In the genomic region with DNA sequence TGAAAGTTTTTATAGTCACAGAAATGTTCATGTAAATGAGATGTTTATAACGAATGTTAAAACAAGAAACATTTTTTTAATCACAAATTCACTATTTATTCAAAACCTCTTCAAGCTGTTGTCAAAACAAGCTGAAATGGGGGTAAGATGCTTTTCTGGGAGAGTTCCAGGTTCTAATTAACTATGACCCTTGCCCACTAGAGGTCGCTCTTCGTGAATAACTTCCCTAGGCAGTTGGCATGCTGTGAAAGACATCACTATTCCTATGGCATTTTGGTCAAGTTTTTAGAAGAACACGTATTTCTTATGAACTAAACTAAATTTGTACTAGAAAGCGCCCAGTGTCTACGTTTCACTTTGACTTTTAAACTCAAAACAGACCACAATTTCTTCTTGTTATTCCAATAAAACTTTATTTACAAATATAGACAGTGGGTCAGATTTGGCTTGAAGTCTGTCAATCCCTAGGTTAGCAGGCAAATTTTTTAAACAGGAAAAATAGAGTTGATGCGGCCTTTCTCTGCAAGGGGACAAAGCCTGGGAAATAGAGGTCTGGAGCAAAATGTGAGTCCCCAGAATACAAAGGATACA, we compare ENCODE assay signal across 9 cellular contexts.
DNase-seq lines count a peak whose midpoint lies in the region; ATAC-seq, FAIRE-seq and TF ChIP-seq lines count a peak whose summit lies in the region.
"Had no signal": no experiment of that assay in that cellular context is flagged by ENCODE, and none has a peak within 500 bp of the region (broad histone marks: within the 10 kb centered on the region; RNA-seq: fewer than 3 reads in every experiment).

No MANE protein-coding gene starts in this region.

- FAIRE-seq in astrocyte (lab: Jason Lieb, UNC): no peak
- FAIRE-seq: endometrium had no signal

- no peak overlapping the region for H2AFZ ChIP-seq in astrocyte (ENCODE audit: low read depth, low read length)

- H3K9ac ChIP-seq in astrocyte (ENCODE audit: low read length): no peak overlapping the region

- H3K36me3 ChIP-seq in SJSA1: no peaks in the 10 kb centered on the region
- H3K36me3 ChIP-seq in astrocyte (ENCODE audit: insufficient read depth, low read length): no peaks in the 10 kb centered on the region
- no peaks in the 10 kb centered on the region for H3K36me3 ChIP-seq in kidney epithelial cell (ENCODE audit: control insufficient read depth, insufficient read depth, low read length)

- no peak overlapping the region for H3K27ac ChIP-seq in SJSA1
- H3K27ac ChIP-seq in astrocyte (ENCODE audit: low read depth, low read length): no peak overlapping the region

- no peak overlapping the region for H3K4me3 Mint-ChIP-seq in astrocyte (ENCODE audit: unreplicated experiment)

- H3K4me3 ChIP-seq in SJSA1 (no peak overlapping the region), astrocyte (ENCODE audit: insufficient read depth, low read depth, low read length) (no peak overlapping the region), kidney epithelial cell (ENCODE audit: low read depth, low read length) (no peak overlapping the region)

- H3K27me3 ChIP-seq in SJSA1 (replicated peaks): no peaks in the 10 kb centered on the region
- H3K27me3 ChIP-seq in astrocyte (ENCODE audit: insufficient read depth, low read length): no peaks in the 10 kb centered on the region
- H3K27me3 ChIP-seq in kidney epithelial cell (ENCODE audit: control insufficient read depth, insufficient read depth, low read length): no peaks in the 10 kb centered on the region

- peak; percentile 67 for TF ChIP-seq CTCF in astrocyte (IDR thresholded peaks at IDR 0.05; ENCODE audit: insufficient read depth, low read depth, low read length)
- TF ChIP-seq CTCF in kidney epithelial cell (IDR thresholded peaks at IDR 0.05; ENCODE audit: insufficient read depth, low read length, poor library complexity, severe bottlenecking): peak; percentile 63

- no peak overlapping the region for H3K27ac Mint-ChIP-seq in astrocyte (ENCODE audit: unreplicated experiment)

- peaks cover 3% of the 10 kb centered on the region for H3K36me3 Mint-ChIP-seq in astrocyte (ENCODE audit: low read depth, unreplicated experiment)

- no peaks in the 10 kb centered on the region for H3K9me3 ChIP-seq in SJSA1 (replicated peaks)
- H3K9me3 ChIP-seq in astrocyte (ENCODE audit: insufficient read depth, low read depth, low read length): no peaks in the 10 kb centered on the region

- in situ Hi-C loops in KBM-7 (cut with MboI; ENCODE audit: low pct_unique_long_range_greater_than_20kb, low sequenced_read_pairs): loop anchor here (10.0 kb wide), 1 partner anchor 489 kb away; no protein-coding TSS in a partner anchor

- ATAC-seq in HG03139 (IDR thresholded peaks at IDR 0.05; ENCODE audit: unreplicated experiment): no peak

- no peaks in the 10 kb centered on the region for H3K4me1 Mint-ChIP-seq in astrocyte (ENCODE audit: low read depth, unreplicated experiment)

- no peaks in the 10 kb centered on the region for H4K20me1 ChIP-seq in astrocyte (ENCODE audit: insufficient read depth, low read length)

- H3K9me3 Mint-ChIP-seq in astrocyte (ENCODE audit: unreplicated experiment): peaks cover 12% of the 10 kb centered on the region

- peaks cover 8% of the 10 kb centered on the region for H3K27me3 Mint-ChIP-seq in astrocyte (ENCODE audit: low read depth, unreplicated experiment)

- H3K4me1 ChIP-seq in SJSA1 (replicated peaks) (no peaks in the 10 kb centered on the region), astrocyte (ENCODE audit: insufficient read depth, low read length) (no peaks in the 10 kb centered on the region)

- H3K4me2 ChIP-seq in astrocyte (ENCODE audit: low read length): no peak overlapping the region

- DNase-seq in DMS53 (lab: John Stamatoyannopoulos, UW): peak; percentile 68
- DNase-seq in DMS53 treated with DMSO at 0.1 percent for 48 hours (lab: John Stamatoyannopoulos, UW; ENCODE audit: unreplicated experiment): no peak
- peak; percentile 82 for DNase-seq in KBM-7
- DNase-seq in SJSA1 (ENCODE audit: low read depth in 1 of 2, low spot score in 2 of 2): peak; percentile 14 to 48
- DNase-seq in astrocyte (ENCODE audit: low read depth): peak; percentile 27
- DNase-seq in kidney epithelial cell (ENCODE audit: low read depth): peak; percentile 9
- DNase-seq in stimulated activated CD8-positive, alpha-beta memory T cell treated with anti-CD3 and anti-CD28 coated beads, Interleukin-12 subunit alpha, Interleukin-12 subunit beta, amount 100 ng/mL, for 1 hour (ENCODE audit: low read depth): peak; percentile 42

- no peaks in the 10 kb centered on the region for H3K79me2 ChIP-seq in astrocyte (ENCODE audit: insufficient read depth, low read length)
